In the genomic region with DNA sequence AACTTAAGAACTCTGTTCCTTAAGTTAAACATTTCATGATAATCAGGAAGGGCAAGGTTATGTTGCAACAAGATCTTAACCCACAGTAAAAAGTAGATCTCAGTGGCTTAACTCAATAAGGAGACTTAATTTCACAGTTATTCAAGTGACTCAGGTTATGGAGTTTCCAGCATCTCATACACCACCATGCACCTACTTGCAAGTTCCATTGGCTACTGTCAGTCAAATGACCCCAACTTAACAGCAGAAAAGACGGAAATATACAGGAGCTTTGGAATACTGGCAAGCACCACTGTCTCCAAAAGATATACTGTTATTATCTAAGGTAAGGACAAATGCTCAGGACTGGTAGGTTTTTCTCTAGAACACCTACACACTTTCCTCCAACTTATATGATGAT, we compare ENCODE assay signal across 32 cellular contexts. TPM values are rescaled to one million over a fixed set of nuclear protein-coding genes. Genes with fewer than 3 reads are reported as not detected.
"Had no signal": no experiment of that assay in that cellular context is flagged by ENCODE, and none has a peak within 500 bp of the region (broad histone marks: within the 10 kb centered on the region; RNA-seq: fewer than 3 reads in every experiment).

No MANE protein-coding gene starts in this region.

- H3K27me3 ChIP-seq: ascending aorta, esophagus muscularis mucosa, foreskin keratinocyte, heart left ventricle, pancreas, sigmoid colon, stomach, thyroid gland, upper lobe of left lung had no signal

- ATAC-seq: foreskin keratinocyte; heart left ventricle; naive thymus-derived CD4-positive, alpha-beta T cell; pancreas; stimulated activated memory B cell treated with anti-CD40 and anti-IgM and Interleukin-4, amounts not matched to agents 10 μg/mL and 1 μg/mL and 100 μg/mL, for 72 hours had no signal

- FAIRE-seq: pancreas, small intestine had no signal

- H3K36me3 ChIP-seq: ascending aorta, esophagus muscularis mucosa, heart left ventricle, pancreas, prostate gland, sigmoid colon, stomach, thyroid gland, upper lobe of left lung had no signal

- H3K9me3 ChIP-seq: ascending aorta, esophagus muscularis mucosa, heart left ventricle, pancreas, prostate gland, sigmoid colon, stomach, thyroid gland, upper lobe of left lung had no signal

- DNase-seq: activated CD4-positive, alpha-beta memory T cell treated with anti-CD3 and anti-CD28 coated beads, Interleukin-2, amount 10 ng/mL, durations not matched to agents 7 days and 5 days; activated CD4-positive, alpha-beta T cell treated with anti-CD3 and anti-CD28 coated beads for 1 hour; activated CD4-positive, alpha-beta T cell treated with anti-CD3 and anti-CD28 coated beads, Interleukin-2, amount 10 ng/mL, durations not matched to agents 7 days and 5 days; activated CD8-positive, alpha-beta memory T cell treated with anti-CD3 and anti-CD28 coated beads, Interleukin-2, amount 50 U/mL, for 48 hours; activated gamma-delta T cell; activated naive CD4-positive, alpha-beta T cell treated with anti-CD3 and anti-CD28 coated beads, Interleukin-2, amount 10 ng/mL, durations not matched to agents 7 days and 5 days; activated naive CD8-positive, alpha-beta T cell treated with anti-CD3 and anti-CD28 coated beads, Interleukin-2, amount 10 ng/mL, durations not matched to agents 7 days and 5 days; activated T-cell treated with anti-CD3 and anti-CD28 coated beads, Interleukin-2, amount 50 U/mL, for 24 hours; cortex of kidney; endodermal cell; foreskin keratinocyte; heart left ventricle; hypothalamus; immature natural killer cell; naive thymus-derived CD4-positive, alpha-beta T cell; pancreas; sigmoid colon; small intestine; stimulated activated CD4-positive, alpha-beta T cell treated with anti-CD3 and anti-CD28 coated beads, Interleukin-1b, Interleukin-23, amount 100 ng/mL, for 48 hours; stimulated activated CD4-positive, alpha-beta T cell treated with anti-CD3 and anti-CD28 coated beads, Interleukin-4, amount 100 ng/mL, for 4 hours; stimulated activated CD8-positive, alpha-beta memory T cell treated with anti-CD3 and anti-CD28 coated beads, Interleukin-4, amount 100 ng/mL, for 48 hours; stomach; T1000; thyroid gland; upper lobe of left lung had no signal

- H3K27ac ChIP-seq: ascending aorta, esophagus muscularis mucosa, foreskin keratinocyte, heart left ventricle, pancreas, prostate gland, sigmoid colon, stomach, thyroid gland, upper lobe of left lung had no signal

- H3K4me3 ChIP-seq: ascending aorta, esophagus muscularis mucosa, heart left ventricle, pancreas, prostate gland, sigmoid colon, stomach, thyroid gland, upper lobe of left lung had no signal

- H3K4me1 ChIP-seq: ascending aorta, esophagus muscularis mucosa, foreskin keratinocyte, pancreas, prostate gland, sigmoid colon, stomach, thyroid gland, upper lobe of left lung had no signal

RNA-seq across cellular contexts. Expression of a gene that starts 11.1 kb away (rescaled TPM):
- total RNA-seq: chondrocyte had no signal
- polyA plus RNA-seq: neural cell had no signal

RNA-seq across cellular contexts. Expression of a gene that starts 18.1 kb away (rescaled TPM):
- total RNA-seq: chondrocyte, foreskin keratinocyte, mesothelial cell of epicardium had no signal
- polyA plus RNA-seq: foreskin keratinocyte, neural cell had no signal
